ENCODE assay signal across 15 cellular contexts in the genomic region with DNA sequence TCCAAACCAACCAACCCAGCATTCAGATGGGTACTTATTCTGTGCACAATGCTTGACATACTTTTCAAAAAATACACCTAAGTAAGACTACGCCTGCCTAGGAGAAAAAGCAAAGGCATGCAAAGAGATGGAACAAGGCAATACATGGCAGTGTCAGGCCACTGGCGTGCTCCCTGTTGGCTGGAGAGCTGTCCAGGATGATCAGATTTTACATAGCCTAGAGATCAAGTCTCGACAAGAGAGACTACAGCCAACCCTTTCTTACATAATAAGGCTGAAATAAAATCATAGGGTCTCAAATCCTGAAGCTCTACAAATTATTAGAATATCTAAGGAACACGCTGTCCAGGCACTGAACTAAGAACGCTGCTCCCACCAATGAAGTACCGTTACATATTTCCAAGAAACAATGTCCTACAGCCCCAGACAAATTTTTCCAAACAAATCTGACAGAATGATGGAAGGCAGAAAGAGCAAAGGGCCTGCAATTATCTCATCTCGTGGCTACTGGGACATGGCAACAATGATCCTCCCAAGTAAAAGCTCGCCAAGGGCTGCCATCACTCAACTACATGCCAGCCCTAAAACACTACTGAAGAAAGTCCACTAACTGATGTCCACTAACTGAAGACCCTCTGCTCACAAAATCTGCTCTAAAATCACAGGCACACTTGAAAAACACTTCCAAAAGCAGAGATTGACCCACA. TPM values are rescaled to one million over a fixed set of nuclear protein-coding genes. Genes with fewer than 3 reads are reported as not detected.
DNase-seq lines count a peak whose midpoint lies in the region; ATAC-seq and TF ChIP-seq lines count a peak whose summit lies in the region.
"Had no signal": no experiment of that assay in that cellular context is flagged by ENCODE, and none has a peak within 500 bp of the region (broad histone marks: within the 10 kb centered on the region; RNA-seq: fewer than 3 reads in every experiment).

No MANE protein-coding gene starts in this region.

- 82% methylated on average over 8 of the region's 8 CpGs for WGBS in smooth muscle cell (ENCODE audit: low lambda C conversion rate)

- H3K9me3 ChIP-seq in fibroblast of lung (ENCODE audit: control insufficient read depth, insufficient read depth, low read depth, low read length) (no peaks in the 10 kb centered on the region), smooth muscle cell (replicated peaks; ENCODE audit: low read depth) (no peaks in the 10 kb centered on the region)
- H3K9me3 ChIP-seq: thoracic aorta had no signal

- H3K79me2 ChIP-seq in fibroblast of lung (ENCODE audit: control insufficient read depth, insufficient read depth, low read length) = peaks cover 69% of the 10 kb centered on the region
- peaks cover 67% of the 10 kb centered on the region for H3K79me2 ChIP-seq in smooth muscle cell (ENCODE audit: low read depth)

- H3K4me1 Mint-ChIP-seq in activated T-cell treated with anti-CD3 and anti-CD28 coated beads, Interleukin-2, amount 50 U/mL, for 72 hours (ENCODE audit: low read depth) = peaks cover 61% of the 10 kb centered on the region
- peaks cover 46% of the 10 kb centered on the region for H3K4me1 Mint-ChIP-seq in WTC11

- H3K4me3 Mint-ChIP-seq in activated T-cell treated with anti-CD3 and anti-CD28 coated beads, Interleukin-2, amount 50 U/mL, for 72 hours = peak overlapping the region; percentile 76 to 94
- H3K4me3 Mint-ChIP-seq in WTC11 = peak overlapping the region; percentile 53

- no peak overlapping the region for H3K9ac ChIP-seq in fibroblast of lung (ENCODE audit: insufficient read depth, low read length)
- no peak overlapping the region for H3K9ac ChIP-seq in smooth muscle cell (ENCODE audit: low read depth)

- H3K27ac ChIP-seq in fibroblast of lung (ENCODE audit: insufficient read depth, low read length) (no peak overlapping the region), smooth muscle cell (ENCODE audit: low read depth) (peak overlapping the region; percentile 3)
- H3K27ac ChIP-seq: thoracic aorta had no signal

- H3K4me3 ChIP-seq in fibroblast of lung (replicated peaks in 1 of 4; ENCODE audit: control extremely low read depth in 1 of 4, insufficient read depth in 1 of 4, low read depth in 3 of 4, low read length in 4 of 4) (peak overlapping the region in 2 of 4 experiments; percentile 6 to 21), smooth muscle cell (no peak overlapping the region)
- H3K4me3 ChIP-seq: thoracic aorta had no signal

- H3K36me3 ChIP-seq in fibroblast of lung (ENCODE audit: control insufficient read depth, insufficient read depth, low read length) (peaks cover 16% of the 10 kb centered on the region), smooth muscle cell (ENCODE audit: low read depth) (peaks cover 22% of the 10 kb centered on the region)

- H2AFZ ChIP-seq in fibroblast of lung (ENCODE audit: low read length) = no peak overlapping the region
- H2AFZ ChIP-seq in smooth muscle cell (ENCODE audit: low read depth) = no peak overlapping the region

- in situ Hi-C loops in KBM-7 (cut with MboI; ENCODE audit: low pct_unique_long_range_greater_than_20kb, low sequenced_read_pairs) = no loop called here

- POLR2A ChIA-PET in WTC11 (lab: Charles Lee) = interaction anchor here (0.7 kb wide), 1 partner anchor 17 kb away, joined by 3 read pairs; the partner anchor contains the start of gene ARL6IP1

- H3K27me3 Mint-ChIP-seq in activated T-cell treated with anti-CD3 and anti-CD28 coated beads, Interleukin-2, amount 50 U/mL, for 72 hours (ENCODE audit: low read depth) = no peaks in the 10 kb centered on the region
- H3K27me3 Mint-ChIP-seq in WTC11 (ENCODE audit: low read depth) = no peaks in the 10 kb centered on the region

- H4K20me1 ChIP-seq in fibroblast of lung (ENCODE audit: control insufficient read depth, extremely low read depth, insufficient read depth, low read length) (peaks cover 11% of the 10 kb centered on the region), smooth muscle cell (ENCODE audit: low read depth) (peaks cover 78% of the 10 kb centered on the region)

- H3K4me1 ChIP-seq in fibroblast of lung (ENCODE audit: control insufficient read depth, extremely low read depth, insufficient read depth, low read length) (peaks cover 11% of the 10 kb centered on the region), smooth muscle cell (ENCODE audit: low read depth) (peaks cover 32% of the 10 kb centered on the region)

- peak overlapping the region; percentile 62 for H3K4me2 ChIP-seq in fibroblast of lung (ENCODE audit: extremely low read depth, insufficient read depth, low read length)
- H3K4me2 ChIP-seq in smooth muscle cell = peak overlapping the region; percentile 97

- CTCF ChIA-PET in WTC11 (lab: Charles Lee) = no interaction called here

- ATAC-seq in activated T-cell treated with anti-CD3 and anti-CD28 coated beads, Interleukin-2, amount 50 U/mL, for 72 hours (replicated peaks in 1 of 2) = no peak
- ATAC-seq in WTC11 = no peak

- H3K36me3 Mint-ChIP-seq in activated T-cell treated with anti-CD3 and anti-CD28 coated beads, Interleukin-2, amount 50 U/mL, for 72 hours (ENCODE audit: insufficient read depth in 2 of 2) = peaks cover 41 to 59% of the 10 kb centered on the region in 2 donors
- H3K36me3 Mint-ChIP-seq in WTC11 = peaks cover 74% of the 10 kb centered on the region

- peaks cover 32% of the 10 kb centered on the region for H3F3A ChIP-seq in smooth muscle cell (ENCODE audit: low read depth)

- H3K27ac Mint-ChIP-seq in activated T-cell treated with anti-CD3 and anti-CD28 coated beads, Interleukin-2, amount 50 U/mL, for 72 hours = peak overlapping the region; percentile 61
- H3K27ac Mint-ChIP-seq in WTC11 = peak overlapping the region; percentile 90

- H3K27me3 ChIP-seq in fibroblast of lung (ENCODE audit: control insufficient read depth, insufficient read depth, low read length) (no peaks in the 10 kb centered on the region), smooth muscle cell (ENCODE audit: low read depth) (no peaks in the 10 kb centered on the region)

- peaks cover 0 to 1% of the 10 kb centered on the region in 2 donors for H3K9me3 Mint-ChIP-seq in activated T-cell treated with anti-CD3 and anti-CD28 coated beads, Interleukin-2, amount 50 U/mL, for 72 hours
- no peaks in the 10 kb centered on the region for H3K9me3 Mint-ChIP-seq in WTC11

- TF ChIP-seq CTCF in WTC11 (IDR thresholded peaks at IDR 0.05) (no peak), fibroblast of lung (conservative IDR thresholded peaks at IDR 0.05 in 1 of 2, IDR thresholded peaks at IDR 0.05 in 1 of 2; ENCODE audit: low read depth in 1 of 2, low read length in 2 of 2) (no peak), smooth muscle cell (IDR thresholded peaks at IDR 0.05; ENCODE audit: borderline replicate concordance, insufficient read depth, poor library complexity, severe bottlenecking) (no peak)

- no peak for DNase-seq in activated T-cell treated with anti-CD3 and anti-CD28 coated beads, Interleukin-2, amount 50 U/mL, for 72 hours
- no peak for DNase-seq in activated T-cell treated with anti-CD3 and anti-CD28 coated beads, Interleukin-2, amount 50 U/mL, for 1 hour
- DNase-seq in WTC11 (ENCODE audit: low spot score) (no peak), fibroblast of lung (ENCODE audit: low read depth in 2 of 2) (peak in 1 of 2 donors; percentile 41), smooth muscle cell (lab: John Stamatoyannopoulos, UW; ENCODE audit: unreplicated experiment) (no peak), KBM-7 (no peak), activated gamma-delta T cell (lab: John Stamatoyannopoulos, UW) (no peak), NCI-H345 (lab: John Stamatoyannopoulos, UW) (no peak)
- DNase-seq: GDM1; Kasumi-1; NCI-H524; occipital lobe; stimulated activated CD4-positive, alpha-beta T cell treated with anti-CD3 and anti-CD28 coated beads, Interleukin-4, amount 100 ng/mL, for 1 hour; T1000 had no signal

TF ChIP-seq in WTC11, 78 proteins besides CTCF, POLR2A, EP300 and RAD21 (continues in another document):
- TF ChIP-seq NFE2L1 (CRISPR knock-in tag; IDR thresholded peaks at IDR 0.05) (no peak), TEAD4 (CRISPR knock-in tag; IDR thresholded peaks at IDR 0.05) (no peak), SMAD3 (CRISPR knock-in tag; IDR thresholded peaks at IDR 0.05; ENCODE audit: borderline replicate concordance) (no peak), MXD4 (CRISPR knock-in tag; IDR thresholded peaks at IDR 0.05; ENCODE audit: borderline replicate concordance) (no peak), GABPB1 (CRISPR knock-in tag; IDR thresholded peaks at IDR 0.05) (no peak), MYBL2 (CRISPR knock-in tag; IDR thresholded peaks at IDR 0.05) (no peak), SOX15 (CRISPR knock-in tag; IDR thresholded peaks at IDR 0.05) (no peak), GTF2I (CRISPR knock-in tag; conservative IDR thresholded peaks at IDR 0.05) (no peak)

RNA-seq across cellular contexts. Expression of gene RPS15A, which starts 5.1 kb away (rescaled TPM):
- total RNA-seq in activated T-cell treated with anti-CD3 and anti-CD28 coated beads, Interleukin-2, amount 50 U/mL, for 72 hours = 1,000 to 10,000 TPM; 2,952 to 3,046 TPM
- 1,612 to 1,889 TPM (median 1,831 TPM) in 3 replicates for total RNA-seq in WTC11 (2021)
- 1,585 and 1,952 TPM in 2 replicates for total RNA-seq in fibroblast of lung
- 3,629 and 3,828 TPM in 2 replicates for polyA plus RNA-seq in fibroblast of lung
- polyA plus RNA-seq in fibroblast of lung (2012) = 2,339 and 2,795 TPM in 2 replicates
- polyA minus RNA-seq in fibroblast of lung (ENCODE audit: low replicate concordance) = 324 and 332 TPM in 2 replicates
- total RNA-seq in smooth muscle cell = 2,766 and 3,271 TPM in 2 replicates
- polyA plus RNA-seq in smooth muscle cell = 589 and 653 TPM in 2 replicates

RNA-seq across cellular contexts. Expression of gene ARL6IP1, which starts 16.3 kb away (rescaled TPM):
- 100 to 1,000 TPM; 164 to 169 TPM for total RNA-seq in activated T-cell treated with anti-CD3 and anti-CD28 coated beads, Interleukin-2, amount 50 U/mL, for 72 hours
- total RNA-seq in WTC11 (2021) (137 to 172 TPM (median 151 TPM) in 3 replicates), fibroblast of lung (116 and 224 TPM in 2 replicates), smooth muscle cell (166 and 205 TPM in 2 replicates)
- polyA plus RNA-seq in fibroblast of lung (119 and 264 TPM in 2 replicates), smooth muscle cell (87.3 and 90.6 TPM in 2 replicates)
- polyA plus RNA-seq in fibroblast of lung (2012) = 98.5 and 154 TPM in 2 replicates
- polyA minus RNA-seq in fibroblast of lung (ENCODE audit: low replicate concordance) = 54.0 and 90.9 TPM in 2 replicates
